In genomic region chr3:72442755-72443154, GRCh38 we compare ENCODE assay signal across 24 cellular contexts. TPM values are rescaled to one million over a fixed set of nuclear protein-coding genes. Genes with fewer than 3 reads are reported as not detected.
DNase-seq lines count a peak whose midpoint lies in the region; ATAC-seq and TF ChIP-seq lines count a peak whose summit lies in the region.
"Had no signal": no experiment of that assay in that cellular context is flagged by ENCODE, and none has a peak within 500 bp of the region (broad histone marks: within the 10 kb centered on the region; RNA-seq: fewer than 3 reads in every experiment).

No MANE protein-coding gene starts in this region.

- no peak overlapping the region for H3K4me2 ChIP-seq in neural cell (ENCODE audit: low read length)
- H3K4me2 ChIP-seq: SK-N-SH had no signal

- peaks cover 90% of the 10 kb centered on the region for H3K79me2 ChIP-seq in neural cell (replicated peaks; ENCODE audit: insufficient read depth, low read length)

- TF ChIP-seq RAD21 in neural cell (conservative IDR thresholded peaks at IDR 0.05), result no peak

- peaks cover 63% of the 10 kb centered on the region for H3K36me3 Mint-ChIP-seq in activated CD8-positive, alpha-beta memory T cell treated with anti-CD3 and anti-CD28 coated beads, Interleukin-2, amount 10 ng/mL, durations not matched to agents 7 days and 5 days
- H3K36me3 Mint-ChIP-seq in CD8-positive, alpha-beta T cell, result peaks cover 36% of the 10 kb centered on the region
- peaks cover 72% of the 10 kb centered on the region for H3K36me3 Mint-ChIP-seq in activated T-helper 1 cell treated with anti-CD3 and anti-CD28 coated beads, Interleukin-12 subunit alpha, Interleukin-12 subunit beta, Interleukin-2, Interleukin-4 antibody, amounts not matched to agents 30 ng/mL and 10 ng/mL and 1 ng/mL, durations not matched to agents 14 hours and 24 hours and 36 hours (ENCODE audit: low read depth)

- no peak overlapping the region for H3K4me3 ChIP-seq in CD8-positive, alpha-beta T cell (ENCODE audit: low read depth, low read length)
- H3K4me3 ChIP-seq in neural cell (ENCODE audit: low read length) (peak overlapping the region; percentile 80), testis (no peak overlapping the region)
- H3K4me3 ChIP-seq: sigmoid colon, tibial artery had no signal

- H3K27me3 ChIP-seq in CD8-positive, alpha-beta T cell (ENCODE audit: insufficient read depth, low read length), result no peaks in the 10 kb centered on the region
- H3K27me3 ChIP-seq in neural cell (ENCODE audit: insufficient read depth, low read depth, low read length) (no peaks in the 10 kb centered on the region), testis (no peaks in the 10 kb centered on the region)
- H3K27me3 ChIP-seq: sigmoid colon, tibial artery had no signal

- peaks cover 53% of the 10 kb centered on the region for H3K4me1 ChIP-seq in CD8-positive, alpha-beta T cell (ENCODE audit: insufficient read depth, low read length)
- peaks cover 20% of the 10 kb centered on the region for H3K4me1 ChIP-seq in testis

- H2AFZ ChIP-seq in neural cell (ENCODE audit: low read depth, low read length), result no peak overlapping the region
- H2AFZ ChIP-seq: parathyroid adenoma had no signal

- peak overlapping the region; percentile 30 for H3K27ac Mint-ChIP-seq in activated CD8-positive, alpha-beta memory T cell treated with anti-CD3 and anti-CD28 coated beads, Interleukin-2, amount 10 ng/mL, durations not matched to agents 7 days and 5 days
- no peak overlapping the region for H3K27ac Mint-ChIP-seq in CD8-positive, alpha-beta T cell
- H3K27ac Mint-ChIP-seq in activated T-helper 1 cell treated with anti-CD3 and anti-CD28 coated beads, Interleukin-12 subunit alpha, Interleukin-12 subunit beta, Interleukin-2, Interleukin-4 antibody, amounts not matched to agents 30 ng/mL and 10 ng/mL and 1 ng/mL, durations not matched to agents 14 hours and 24 hours and 36 hours, result peak overlapping the region; percentile 54

- DNase-seq in activated CD8-positive, alpha-beta memory T cell treated with anti-CD3 and anti-CD28 coated beads, Interleukin-2, amount 10 ng/mL, durations not matched to agents 7 days and 5 days, result no peak
- DNase-seq in activated CD8-positive, alpha-beta memory T cell treated with anti-CD3 and anti-CD28 coated beads, Interleukin-2, amount 50 U/mL, for 4 hours, result no peak
- DNase-seq in CD8-positive, alpha-beta T cell, result no peak
- DNase-seq in activated T-helper 1 cell treated with anti-CD3 and anti-CD28 coated beads, Interleukin-12 subunit alpha, Interleukin-12 subunit beta, Interleukin-2, Interleukin-4 antibody, amounts not matched to agents 30 ng/mL and 10 ng/mL and 1 ng/mL, durations not matched to agents 14 hours and 24 hours and 36 hours (ENCODE audit: low spot score), result no peak
- DNase-seq in HK-2 (ENCODE audit: unreplicated experiment), result no peak
- no peak for DNase-seq in testis
- DNase-seq: ACHN; activated naive CD4-positive, alpha-beta T cell; cerebellar nuclear complex; COR-L47; effector memory CD4-positive, alpha-beta T cell; HCEC 1CT; islet precursor cell; NCI-H1417; NCI-H2107; NCI-H524 treated with DMSO at 0.1 percent for 48 hours; sigmoid colon; SK-N-SH; tibial artery had no signal

- H3K9me2 ChIP-seq in neural cell (ENCODE audit: insufficient read depth, low read length), result peaks cover 2% of the 10 kb centered on the region
- H3K9me2 ChIP-seq: SK-N-SH had no signal

- H3K9me3 Mint-ChIP-seq in activated CD8-positive, alpha-beta memory T cell treated with anti-CD3 and anti-CD28 coated beads, Interleukin-2, amount 10 ng/mL, durations not matched to agents 7 days and 5 days (ENCODE audit: low read depth), result no peaks in the 10 kb centered on the region
- H3K9me3 Mint-ChIP-seq in CD8-positive, alpha-beta T cell, result no peaks in the 10 kb centered on the region
- H3K9me3 Mint-ChIP-seq in activated T-helper 1 cell treated with anti-CD3 and anti-CD28 coated beads, Interleukin-12 subunit alpha, Interleukin-12 subunit beta, Interleukin-2, Interleukin-4 antibody, amounts not matched to agents 30 ng/mL and 10 ng/mL and 1 ng/mL, durations not matched to agents 14 hours and 24 hours and 36 hours, result no peaks in the 10 kb centered on the region

- 82 to 83% methylated on average over 4 of the region's 4 CpGs for WGBS in testis, 2 donors

- peaks cover 54% of the 10 kb centered on the region for H4K20me1 ChIP-seq in neural cell (ENCODE audit: insufficient read depth)

- intact Hi-C loops in CD8-positive, alpha-beta T cell (cut with DNase I, micrococcal nuclease), result loop anchor here in 1 of 2 experiments (10.0 kb wide), 3 partner anchors 188 to 312 kb away; no protein-coding TSS in a partner anchor
- intact Hi-C loops in activated T-helper 1 cell treated with anti-CD3 and anti-CD28 coated beads, Interleukin-12 subunit alpha, Interleukin-12 subunit beta, Interleukin-2, Interleukin-4 antibody, amounts not matched to agents 30 ng/mL and 10 ng/mL and 1 ng/mL, durations not matched to agents 14 hours and 24 hours and 36 hours (cut with micrococcal nuclease), result loop anchor here (5.0 kb wide), 1 partner anchor 35 kb away; no protein-coding TSS in a partner anchor
- intact Hi-C loops in testis (cut with DNase I; ENCODE audit: low total_unique reads), result no loop called here

- POLR2A ChIA-PET in CD8-positive, alpha-beta T cell (lab: Charles Lee), result interaction anchor here (0.6 to 1.0 kb wide), 2 partner anchors 15 to 1845 kb away, joined by 3 read pairs; no protein-coding TSS in a partner anchor

- TF ChIP-seq POLR2A in testis (IDR thresholded peaks at IDR 0.05), result no peak

- ATAC-seq in activated CD8-positive, alpha-beta memory T cell treated with anti-CD3 and anti-CD28 coated beads, Interleukin-2, amount 10 ng/mL, durations not matched to agents 7 days and 5 days, result no peak
- ATAC-seq in CD8-positive, alpha-beta T cell, result no peak
- ATAC-seq in GM19328 (IDR thresholded peaks at IDR 0.05; ENCODE audit: unreplicated experiment), result no peak
- ATAC-seq: esophagus mucosa had no signal

- H3K36me3 ChIP-seq in CD8-positive, alpha-beta T cell (ENCODE audit: insufficient read depth, low read length), result no peaks in the 10 kb centered on the region
- H3K36me3 ChIP-seq in neural cell (ENCODE audit: insufficient read depth, low read length), result no peaks in the 10 kb centered on the region
- no peaks in the 10 kb centered on the region for H3K36me3 ChIP-seq in testis (ENCODE audit: low read depth, missing control alignments)
- H3K36me3 ChIP-seq: sigmoid colon had no signal

- no peak overlapping the region for H3K27ac ChIP-seq in CD8-positive, alpha-beta T cell (ENCODE audit: low read depth, low read length)
- H3K27ac ChIP-seq in neural cell (ENCODE audit: low read length) (no peak overlapping the region), testis (no peak overlapping the region)
- H3K27ac ChIP-seq: parathyroid adenoma, RWPE1, sigmoid colon, tibial artery had no signal

- peaks cover 84% of the 10 kb centered on the region for H3K4me1 Mint-ChIP-seq in activated CD8-positive, alpha-beta memory T cell treated with anti-CD3 and anti-CD28 coated beads, Interleukin-2, amount 10 ng/mL, durations not matched to agents 7 days and 5 days
- H3K4me1 Mint-ChIP-seq in CD8-positive, alpha-beta T cell (ENCODE audit: low read depth), result peaks cover 81% of the 10 kb centered on the region
- peaks cover 84% of the 10 kb centered on the region for H3K4me1 Mint-ChIP-seq in activated T-helper 1 cell treated with anti-CD3 and anti-CD28 coated beads, Interleukin-12 subunit alpha, Interleukin-12 subunit beta, Interleukin-2, Interleukin-4 antibody, amounts not matched to agents 30 ng/mL and 10 ng/mL and 1 ng/mL, durations not matched to agents 14 hours and 24 hours and 36 hours (ENCODE audit: low read depth)

- no peak overlapping the region for H3K9ac ChIP-seq in neural cell (ENCODE audit: low read length)
- H3K9ac ChIP-seq: parathyroid adenoma, SK-N-SH had no signal

- H3F3A ChIP-seq in neural cell (ENCODE audit: insufficient read depth, low read length, poor library complexity, severe bottlenecking), result no peaks in the 10 kb centered on the region

- no peaks in the 10 kb centered on the region for H3K9me3 ChIP-seq in CD8-positive, alpha-beta T cell (ENCODE audit: low read length)
- H3K9me3 ChIP-seq in neural cell (ENCODE audit: low read length) (no peaks in the 10 kb centered on the region), testis (no peaks in the 10 kb centered on the region)
- H3K9me3 ChIP-seq: sigmoid colon, SK-N-SH, tibial artery had no signal

- TF ChIP-seq CTCF in CD8-positive, alpha-beta T cell (IDR thresholded peaks at IDR 0.05), result no peak
- no peak for TF ChIP-seq CTCF in neural cell (IDR thresholded peaks at IDR 0.05; ENCODE audit: poor library complexity, severe bottlenecking)
- TF ChIP-seq CTCF in testis (IDR thresholded peaks at IDR 0.05), result no peak

- TF ChIP-seq EP300 in neural cell (conservative IDR thresholded peaks at IDR 0.05; ENCODE audit: poor library complexity, severe bottlenecking), result no peak

- CTCF ChIA-PET in activated CD8-positive, alpha-beta memory T cell treated with anti-CD3 and anti-CD28 coated beads, Interleukin-2, amount 10 ng/mL, durations not matched to agents 7 days and 5 days (lab: Charles Lee), result interaction anchor here (1.0 kb wide), 1 partner anchor 14 kb away, joined by 3 read pairs; no protein-coding TSS in a partner anchor
- CTCF ChIA-PET in CD8-positive, alpha-beta T cell (lab: Charles Lee), result interaction anchor here (0.7 kb wide), 1 partner anchor 208 kb away, joined by 3 read pairs; no protein-coding TSS in a partner anchor

- no peaks in the 10 kb centered on the region for H3K27me3 Mint-ChIP-seq in activated CD8-positive, alpha-beta memory T cell treated with anti-CD3 and anti-CD28 coated beads, Interleukin-2, amount 10 ng/mL, durations not matched to agents 7 days and 5 days
- no peaks in the 10 kb centered on the region for H3K27me3 Mint-ChIP-seq in CD8-positive, alpha-beta T cell (ENCODE audit: low read depth)
- H3K27me3 Mint-ChIP-seq in activated T-helper 1 cell treated with anti-CD3 and anti-CD28 coated beads, Interleukin-12 subunit alpha, Interleukin-12 subunit beta, Interleukin-2, Interleukin-4 antibody, amounts not matched to agents 30 ng/mL and 10 ng/mL and 1 ng/mL, durations not matched to agents 14 hours and 24 hours and 36 hours (ENCODE audit: insufficient read depth), result no peaks in the 10 kb centered on the region

- peak overlapping the region; percentile 40 for H3K4me3 Mint-ChIP-seq in activated CD8-positive, alpha-beta memory T cell treated with anti-CD3 and anti-CD28 coated beads, Interleukin-2, amount 10 ng/mL, durations not matched to agents 7 days and 5 days
- peak overlapping the region; percentile 12 for H3K4me3 Mint-ChIP-seq in CD8-positive, alpha-beta T cell
- H3K4me3 Mint-ChIP-seq in activated T-helper 1 cell treated with anti-CD3 and anti-CD28 coated beads, Interleukin-12 subunit alpha, Interleukin-12 subunit beta, Interleukin-2, Interleukin-4 antibody, amounts not matched to agents 30 ng/mL and 10 ng/mL and 1 ng/mL, durations not matched to agents 14 hours and 24 hours and 36 hours, result peak overlapping the region; percentile 100

RNA-seq across cellular contexts. Expression of gene RYBP, which starts 3.7 kb away (rescaled TPM):
- 10 to 100 TPM; 11.7 to 17.9 TPM for total RNA-seq in activated CD8-positive, alpha-beta memory T cell treated with anti-CD3 and anti-CD28 coated beads, Interleukin-2, amount 10 ng/mL, durations not matched to agents 7 days and 5 days
- total RNA-seq in CD8-positive, alpha-beta T cell, result 10 to 100 TPM; 17.6 to 18.8 TPM
- total RNA-seq in activated T-helper 1 cell treated with anti-CD3 and anti-CD28 coated beads, Interleukin-12 subunit alpha, Interleukin-12 subunit beta, Interleukin-2, Interleukin-4 antibody, amounts not matched to agents 30 ng/mL and 10 ng/mL and 1 ng/mL, durations not matched to agents 14 hours and 24 hours and 36 hours, result 62.5 and 64.0 TPM in 2 replicates
- polyA plus RNA-seq in neural cell (40.1 and 41.3 TPM in 2 replicates), testis (ENCODE audit: insufficient read depth, low read depth, low replicate concordance) (32.2 TPM)
- polyA minus RNA-seq in neural cell, result 54.8 and 68.8 TPM in 2 replicates
- 10 to 100 TPM; 19.8 to 22.1 TPM for total RNA-seq in testis

Comparison
In these comparisons a context has a peak if more than half of its experiments do, and no peak if none do; other contexts are left out.
1. H3K4me3 Mint-ChIP-seq: peak in every context shown above with its lines; median percentile 100 in activated T-helper 1 cell treated with anti-CD3 and anti-CD28 coated beads, Interleukin-12 subunit alpha, Interleukin-12 subunit beta, Interleukin-2, Interleukin-4 antibody, amounts not matched to agents 30 ng/mL and 10 ng/mL and 1 ng/mL, durations not matched to agents 14 hours and 24 hours and 36 hours; 40 in activated CD8-positive, alpha-beta memory T cell treated with anti-CD3 and anti-CD28 coated beads, Interleukin-2, amount 10 ng/mL, durations not matched to agents 7 days and 5 days; 12 in CD8-positive, alpha-beta T cell.